Comparison of ENCODE assay signal across 16 cellular contexts in genomic region chr2:100783986-100784385, GRCh38.
"Had no signal": no experiment of that assay in that cellular context is flagged by ENCODE, and none has a peak within 500 bp of the region (broad histone marks: within the 10 kb centered on the region; RNA-seq: fewer than 3 reads in every experiment).

No MANE protein-coding gene starts in this region.

- H3K4me3 ChIP-seq: coronary artery, gastrocnemius medialis, prostate gland, thoracic aorta had no signal

- H3K27me3 ChIP-seq: gastrocnemius medialis had no signal

- H3K36me3 ChIP-seq: gastrocnemius medialis, prostate gland, thoracic aorta had no signal

- DNase-seq: activated CD8-positive, alpha-beta memory T cell treated with anti-CD3 and anti-CD28 coated beads for 24 hours; activated CD8-positive, alpha-beta memory T cell treated with anti-CD3 and anti-CD28 coated beads, Interleukin-2, amount 50 U/mL, for 48 hours; activated effector memory CD4-positive, alpha-beta T cell treated with Interleukin-2 at 50 U/mL for 16 hours; activated naive CD4-positive, alpha-beta T cell treated with anti-CD3 and anti-CD28 coated beads, Interleukin-2, amount 10 ng/mL, durations not matched to agents 7 days and 5 days; activated naive CD8-positive, alpha-beta T cell treated with anti-CD3 and anti-CD28 coated beads, Interleukin-2, amount 50 U/mL, for 24 hours; activated T-cell treated with anti-CD3 and anti-CD28 coated beads, Interleukin-2, amount 50 U/mL, for 48 hours; aorta; gastrocnemius medialis; right cardiac atrium; stimulated activated CD4-positive, alpha-beta T cell treated with anti-CD3 and anti-CD28 coated beads, Interleukin-4, amount 100 ng/mL, for 4 hours had no signal

- H3K27ac ChIP-seq: coronary artery, gastrocnemius medialis, prostate gland, thoracic aorta had no signal

- H3K9me3 ChIP-seq: gastrocnemius medialis, prostate gland, thoracic aorta had no signal

- ATAC-seq: activated CD4-positive, CD25-positive, alpha-beta regulatory T cell treated with anti-CD3 and anti-CD28 coated beads, Interleukin-2, amount 50 U/mL, for 24 hours; activated naive CD8-positive, alpha-beta T cell treated with anti-CD3 and anti-CD28 coated beads, Interleukin-2, amount 50 U/mL, for 24 hours; esophagus mucosa; gastrocnemius medialis; right cardiac atrium; stimulated activated memory B cell treated with anti-CD40 and anti-IgM and Interleukin-4, amounts not matched to agents 10 μg/mL and 1 μg/mL and 100 μg/mL, for 72 hours had no signal
